In the genomic region with DNA sequence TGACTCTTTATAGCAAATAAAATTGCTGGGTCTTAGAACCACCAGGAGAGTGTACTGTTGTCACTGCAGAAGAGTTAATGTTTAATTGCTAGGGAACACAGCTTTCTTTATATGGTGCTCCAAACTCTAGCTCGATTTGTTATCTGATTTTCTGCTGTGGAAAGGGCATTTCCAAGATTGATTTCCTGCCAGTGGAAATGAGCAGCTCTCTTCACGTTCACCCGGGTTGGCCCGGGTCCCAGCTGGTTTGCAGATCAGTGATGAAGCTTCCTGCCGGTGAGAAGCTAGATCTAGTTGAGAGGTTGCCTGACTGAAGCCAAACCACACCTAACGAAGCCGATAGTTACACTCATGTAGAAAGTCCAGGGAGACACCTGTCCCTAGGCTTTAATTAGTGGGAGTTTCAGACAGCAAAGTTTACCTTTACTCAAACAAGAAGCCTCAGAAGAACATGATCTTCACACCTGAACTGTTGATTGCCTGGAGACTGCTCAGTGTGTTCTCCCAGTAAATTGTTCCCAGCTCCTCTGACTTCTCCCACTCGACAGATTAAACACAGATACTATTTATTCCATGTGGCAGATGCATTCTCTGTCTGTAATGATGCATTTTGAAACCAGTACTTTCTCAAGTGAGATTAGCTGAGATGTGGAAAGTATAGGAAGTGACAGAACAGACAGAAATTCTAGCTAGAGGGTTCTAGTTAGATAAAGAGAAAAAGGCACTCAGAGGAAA, we compare ENCODE assay signal across 1 cellular context.
TF ChIP-seq lines count a peak whose summit lies in the region.

No MANE protein-coding gene starts in this region.

TF ChIP-seq in HepG2, 621 proteins besides CTCF, POLR2A, EP300 and RAD21 (continued from another document and continues in another):
- TF ChIP-seq ZNF407 (CRISPR knock-in tag; IDR thresholded peaks at IDR 0.05; ENCODE audit: not compliant biosample characterization) (no peak), KLF11 (CRISPR knock-in tag; IDR thresholded peaks at IDR 0.05) (no peak), SMAD3 (CRISPR knock-in tag; IDR thresholded peaks at IDR 0.05) (no peak; the same call in 1 of the 2 replicates), SP140L (CRISPR knock-in tag; IDR thresholded peaks at IDR 0.05; ENCODE audit: borderline replicate concordance) (no peak), ZNF331 (CRISPR knock-in tag; IDR thresholded peaks at IDR 0.05) (peak; percentile 72; the same call in 1 of the 2 replicates), SNAPC4 (CRISPR knock-in tag; IDR thresholded peaks at IDR 0.05) (no peak), HNF4G (IDR thresholded peaks at IDR 0.05; ENCODE audit: borderline replicate concordance, low read depth, low read length) (no peak), HNF4G (CRISPR knock-in tag; IDR thresholded peaks at IDR 0.05; ENCODE audit: borderline replicate concordance, low read depth) (no peak), ASH2L (IDR thresholded peaks at IDR 0.05; ENCODE audit: insufficient read length, low read depth, low read length) (peak; percentile 59), ZBTB42 (CRISPR knock-in tag; IDR thresholded peaks at IDR 0.05) (no peak), DPF2 (CRISPR knock-in tag; IDR thresholded peaks at IDR 0.05; ENCODE audit: borderline replicate concordance, low read depth) (0 out of 2 replicates have a peak, but pooled peaks have one; percentile 10), ZFY (CRISPR knock-in tag; IDR thresholded peaks at IDR 0.05) (no peak), JUN (CRISPR knock-in tag; IDR thresholded peaks at IDR 0.05) (no peak), ARHGAP35 (CRISPR knock-in tag; IDR thresholded peaks at IDR 0.05; ENCODE audit: borderline replicate concordance) (no peak), ZNF782 (CRISPR knock-in tag; IDR thresholded peaks at IDR 0.05; ENCODE audit: borderline replicate concordance) (no peak), ZNF546 (CRISPR knock-in tag; conservative IDR thresholded peaks at IDR 0.05) (no peak), POLR2AphosphoS2 (IDR thresholded peaks at IDR 0.05; ENCODE audit: low read depth, low read length) (no peak), TP53 (CRISPR knock-in tag; conservative IDR thresholded peaks at IDR 0.05) (no peak), PTBP1 (IDR thresholded peaks at IDR 0.05; ENCODE audit: low read depth, low read length, poor library complexity, severe bottlenecking) (no peak), ETV6 (CRISPR knock-in tag; conservative IDR thresholded peaks at IDR 0.05) (peak; percentile 44; the same call in 1 of the 2 replicates), ZNF841 (CRISPR knock-in tag; IDR thresholded peaks at IDR 0.05; ENCODE audit: borderline replicate concordance) (no peak), SCMH1 (CRISPR knock-in tag; IDR thresholded peaks at IDR 0.05; ENCODE audit: borderline replicate concordance) (no peak), BRCA1 (CRISPR knock-in tag; IDR thresholded peaks at IDR 0.05) (no peak), ZSCAN25 (CRISPR knock-in tag; IDR thresholded peaks at IDR 0.05) (no peak), RARA (CRISPR knock-in tag; IDR thresholded peaks at IDR 0.05) (no peak), SRSF9 (IDR thresholded peaks at IDR 0.05; ENCODE audit: borderline replicate concordance, insufficient read depth, low read depth, low read length, poor library complexity, severe bottlenecking) (no peak), GATA4 (IDR thresholded peaks at IDR 0.05; ENCODE audit: borderline replicate concordance, low read depth) (peak; percentile 85; the same call in 1 of the 2 replicates), ELF4 (CRISPR knock-in tag; IDR thresholded peaks at IDR 0.05; ENCODE audit: borderline replicate concordance) (peak; percentile 76; the same call in 1 of the 2 replicates), RNF2 (conservative IDR thresholded peaks at IDR 0.05; ENCODE audit: low read depth) (no peak)
- TF ChIP-seq, protein P1, sequence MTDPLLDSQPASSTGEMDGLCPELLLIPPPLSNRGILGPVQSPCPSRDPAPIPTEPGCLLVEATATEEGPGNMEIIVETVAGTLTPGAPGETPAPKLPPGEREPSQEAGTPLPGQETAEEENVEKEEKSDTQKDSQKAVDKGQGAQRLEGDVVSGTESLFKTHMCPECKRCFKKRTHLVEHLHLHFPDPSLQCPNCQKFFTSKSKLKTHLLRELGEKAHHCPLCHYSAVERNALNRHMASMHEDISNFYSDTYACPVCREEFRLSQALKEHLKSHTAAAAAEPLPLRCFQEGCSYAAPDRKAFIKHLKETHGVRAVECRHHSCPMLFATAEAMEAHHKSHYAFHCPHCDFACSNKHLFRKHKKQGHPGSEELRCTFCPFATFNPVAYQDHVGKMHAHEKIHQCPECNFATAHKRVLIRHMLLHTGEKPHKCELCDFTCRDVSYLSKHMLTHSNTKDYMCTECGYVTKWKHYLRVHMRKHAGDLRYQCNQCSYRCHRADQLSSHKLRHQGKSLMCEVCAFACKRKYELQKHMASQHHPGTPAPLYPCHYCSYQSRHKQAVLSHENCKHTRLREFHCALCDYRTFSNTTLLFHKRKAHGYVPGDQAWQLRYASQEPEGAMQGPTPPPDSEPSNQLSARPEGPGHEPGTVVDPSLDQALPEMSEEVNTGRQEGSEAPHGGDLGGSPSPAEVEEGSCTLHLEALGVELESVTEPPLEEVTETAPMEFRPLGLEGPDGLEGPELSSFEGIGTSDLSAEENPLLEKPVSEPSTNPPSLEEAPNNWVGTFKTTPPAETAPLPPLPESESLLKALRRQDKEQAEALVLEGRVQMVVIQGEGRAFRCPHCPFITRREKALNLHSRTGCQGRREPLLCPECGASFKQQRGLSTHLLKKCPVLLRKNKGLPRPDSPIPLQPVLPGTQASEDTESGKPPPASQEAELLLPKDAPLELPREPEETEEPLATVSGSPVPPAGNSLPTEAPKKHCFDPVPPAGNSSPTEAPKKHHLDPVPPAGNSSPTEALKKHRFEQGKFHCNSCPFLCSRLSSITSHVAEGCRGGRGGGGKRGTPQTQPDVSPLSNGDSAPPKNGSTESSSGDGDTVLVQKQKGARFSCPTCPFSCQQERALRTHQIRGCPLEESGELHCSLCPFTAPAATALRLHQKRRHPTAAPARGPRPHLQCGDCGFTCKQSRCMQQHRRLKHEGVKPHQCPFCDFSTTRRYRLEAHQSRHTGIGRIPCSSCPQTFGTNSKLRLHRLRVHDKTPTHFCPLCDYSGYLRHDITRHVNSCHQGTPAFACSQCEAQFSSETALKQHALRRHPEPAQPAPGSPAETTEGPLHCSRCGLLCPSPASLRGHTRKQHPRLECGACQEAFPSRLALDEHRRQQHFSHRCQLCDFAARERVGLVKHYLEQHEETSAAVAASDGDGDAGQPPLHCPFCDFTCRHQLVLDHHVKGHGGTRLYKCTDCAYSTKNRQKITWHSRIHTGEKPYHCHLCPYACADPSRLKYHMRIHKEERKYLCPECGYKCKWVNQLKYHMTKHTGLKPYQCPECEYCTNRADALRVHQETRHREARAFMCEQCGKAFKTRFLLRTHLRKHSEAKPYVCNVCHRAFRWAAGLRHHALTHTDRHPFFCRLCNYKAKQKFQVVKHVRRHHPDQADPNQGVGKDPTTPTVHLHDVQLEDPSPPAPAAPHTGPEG (CRISPR knock-in tag; IDR thresholded peaks at IDR 0.05) = no peak
- TF ChIP-seq, protein P2, sequence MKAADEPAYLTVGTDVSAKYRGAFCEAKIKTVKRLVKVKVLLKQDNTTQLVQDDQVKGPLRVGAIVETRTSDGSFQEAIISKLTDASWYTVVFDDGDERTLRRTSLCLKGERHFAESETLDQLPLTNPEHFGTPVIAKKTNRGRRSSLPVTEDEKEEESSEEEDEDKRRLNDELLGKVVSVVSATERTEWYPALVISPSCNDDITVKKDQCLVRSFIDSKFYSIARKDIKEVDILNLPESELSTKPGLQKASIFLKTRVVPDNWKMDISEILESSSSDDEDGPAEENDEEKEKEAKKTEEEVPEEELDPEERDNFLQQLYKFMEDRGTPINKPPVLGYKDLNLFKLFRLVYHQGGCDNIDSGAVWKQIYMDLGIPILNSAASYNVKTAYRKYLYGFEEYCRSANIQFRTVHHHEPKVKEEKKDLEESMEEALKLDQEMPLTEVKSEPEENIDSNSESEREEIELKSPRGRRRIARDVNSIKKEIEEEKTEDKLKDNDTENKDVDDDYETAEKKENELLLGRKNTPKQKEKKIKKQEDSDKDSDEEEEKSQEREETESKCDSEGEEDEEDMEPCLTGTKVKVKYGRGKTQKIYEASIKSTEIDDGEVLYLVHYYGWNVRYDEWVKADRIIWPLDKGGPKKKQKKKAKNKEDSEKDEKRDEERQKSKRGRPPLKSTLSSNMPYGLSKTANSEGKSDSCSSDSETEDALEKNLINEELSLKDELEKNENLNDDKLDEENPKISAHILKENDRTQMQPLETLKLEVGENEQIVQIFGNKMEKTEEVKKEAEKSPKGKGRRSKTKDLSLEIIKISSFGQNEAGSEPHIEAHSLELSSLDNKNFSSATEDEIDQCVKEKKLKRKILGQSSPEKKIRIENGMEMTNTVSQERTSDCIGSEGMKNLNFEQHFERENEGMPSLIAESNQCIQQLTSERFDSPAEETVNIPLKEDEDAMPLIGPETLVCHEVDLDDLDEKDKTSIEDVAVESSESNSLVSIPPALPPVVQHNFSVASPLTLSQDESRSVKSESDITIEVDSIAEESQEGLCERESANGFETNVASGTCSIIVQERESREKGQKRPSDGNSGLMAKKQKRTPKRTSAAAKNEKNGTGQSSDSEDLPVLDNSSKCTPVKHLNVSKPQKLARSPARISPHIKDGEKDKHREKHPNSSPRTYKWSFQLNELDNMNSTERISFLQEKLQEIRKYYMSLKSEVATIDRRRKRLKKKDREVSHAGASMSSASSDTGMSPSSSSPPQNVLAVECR (CRISPR knock-in tag; IDR thresholded peaks at IDR 0.05; ENCODE audit: borderline replicate concordance) = peak; percentile 53; the same call in 1 of the 2 replicates
